In genomic region chr1:186375152-186375928, GRCh38 we compare ENCODE assay signal across 8 cellular contexts. TPM values are rescaled to one million over a fixed set of nuclear protein-coding genes. Genes with fewer than 3 reads are reported as not detected.
DNase-seq lines count a peak whose midpoint lies in the region; ATAC-seq and TF ChIP-seq lines count a peak whose summit lies in the region.

Gene ODR4 (plus strand): TSS chr1:186375838. CDS start chr1:186379786, 3,948 bp downstream.
Gene TPR (minus strand): TSS chr1:186375253. CDS start chr1:186375028, 225 bp downstream.

- H3K18ac ChIP-seq in trophoblast cell (ENCODE audit: low read length): peak within 1 kb of the TSS; percentile 98

- H3K79me2 ChIP-seq in trophoblast cell (ENCODE audit: control insufficient read depth, insufficient read depth, low read length, poor library complexity): peaks cover 15% of the 10 kb centered on the region

- no peaks in the 10 kb centered on the region for H3K9me3 Mint-ChIP-seq in type B pancreatic cell

- WGBS in trophoblast cell (ENCODE audit: extremely low coverage, insufficient coverage, insufficient read length): no CpG with 5 or more reads among the region's 60 CpGs

- H3K36me3 Mint-ChIP-seq in type B pancreatic cell: peaks cover 24% of the 10 kb centered on the region

- peak within 1 kb of the TSS; percentile 98 for H3K9ac ChIP-seq in adipocyte (ENCODE audit: low read length)
- peak within 1 kb of the TSS; percentile 92 for H3K9ac ChIP-seq in trophoblast cell (ENCODE audit: low read length)

- peak within 1 kb of the TSS; percentile 99 for H2BK5ac ChIP-seq in trophoblast cell (ENCODE audit: low read depth, low read length, poor library complexity)

- no peaks in the 10 kb centered on the region for H3K27me3 Mint-ChIP-seq in type B pancreatic cell

- TF ChIP-seq CTCF in GM12872 (IDR thresholded peaks at IDR 0.05; ENCODE audit: insufficient read depth, low read depth, low read length) (peak; percentile 83), cardiac muscle cell (IDR thresholded peaks at IDR 0.05; ENCODE audit: low read depth, low read length) (peak; percentile 89), type B pancreatic cell (conservative IDR thresholded peaks at IDR 0.05) (peak; percentile 87)

- peaks cover 11% of the 10 kb centered on the region for H3K79me1 ChIP-seq in trophoblast cell (ENCODE audit: low read length)

- H3K4me1 ChIP-seq in adipocyte (ENCODE audit: control insufficient read depth, insufficient read depth, low read length) (peaks cover 22% of the 10 kb centered on the region), cardiac muscle cell (ENCODE audit: low read depth) (peaks cover 16% of the 10 kb centered on the region), trophoblast cell (ENCODE audit: control insufficient read depth in 1 of 2, insufficient read depth in 2 of 2, low read length in 2 of 2) (peaks cover 2% of the 10 kb centered on the region in 2 experiments)

- peak within 1 kb of the TSS; percentile 66 for H2BK12ac ChIP-seq in trophoblast cell (ENCODE audit: low read length)

- H2AFZ ChIP-seq in trophoblast cell (ENCODE audit: insufficient read depth, low read length, poor library complexity): peak within 1 kb of the TSS; percentile 97

- peaks cover 11% of the 10 kb centered on the region for H3K4me1 Mint-ChIP-seq in type B pancreatic cell (ENCODE audit: unreplicated experiment)

- peak within 1 kb of the TSS; percentile 69 for H3K4me2 ChIP-seq in trophoblast cell (ENCODE audit: low read length)

- H2BK120ac ChIP-seq in trophoblast cell (ENCODE audit: insufficient read depth, low read length, poor library complexity): peak within 1 kb of the TSS; percentile 99

- H3K23ac ChIP-seq in trophoblast cell (ENCODE audit: low read length): no peak within 1 kb of the TSS

- H3K14ac ChIP-seq in trophoblast cell (ENCODE audit: low read length): peak within 1 kb of the TSS; percentile 100

- H3K4me3 ChIP-seq in adipocyte (ENCODE audit: low read length) (peak within 1 kb of the TSS; percentile 93), cardiac muscle cell (peak within 1 kb of the TSS; percentile 84), trophoblast cell (ENCODE audit: low read depth, low read length) (peak within 1 kb of the TSS; percentile 98)

- ATAC-seq in HG02759 (IDR thresholded peaks at IDR 0.05; ENCODE audit: unreplicated experiment): peak; percentile 87

- H3K36me3 ChIP-seq in adipocyte (ENCODE audit: control insufficient read depth, insufficient read depth, low read length, severe bottlenecking): peaks cover 34% of the 10 kb centered on the region
- H3K36me3 ChIP-seq in cardiac muscle cell: peaks cover 26% of the 10 kb centered on the region
- H3K36me3 ChIP-seq in trophoblast cell (ENCODE audit: control insufficient read depth in 1 of 2, insufficient read depth in 2 of 2, low read length in 2 of 2): peaks cover 6% of the 10 kb centered on the region in 2 experiments

- H2AK5ac ChIP-seq in trophoblast cell (ENCODE audit: low read length): peak within 1 kb of the TSS; percentile 15

- peak within 1 kb of the TSS; percentile 100 for H3K27ac Mint-ChIP-seq in type B pancreatic cell

- H4K8ac ChIP-seq in trophoblast cell (ENCODE audit: low read depth, low read length): peak within 1 kb of the TSS; percentile 99

- H4K91ac ChIP-seq in trophoblast cell (ENCODE audit: low read depth, low read length): peak within 1 kb of the TSS; percentile 99

- H3K9me3 ChIP-seq in adipocyte (ENCODE audit: control insufficient read depth, low read length) (no peaks in the 10 kb centered on the region), cardiac muscle cell (ENCODE audit: low read depth) (no peaks in the 10 kb centered on the region), trophoblast cell (ENCODE audit: insufficient read depth, low read depth, low read length) (no peaks in the 10 kb centered on the region)

- H3K4ac ChIP-seq in trophoblast cell (ENCODE audit: low read depth, low read length): peak within 1 kb of the TSS; percentile 94

- peak within 1 kb of the TSS; percentile 99 for H4K12ac ChIP-seq in trophoblast cell (ENCODE audit: low read depth, low read length)

- H3K27ac ChIP-seq in cardiac muscle cell (peak within 1 kb of the TSS; percentile 99), trophoblast cell (ENCODE audit: low read depth, low read length) (peak within 1 kb of the TSS; percentile 98)

- H3K4me3 Mint-ChIP-seq in type B pancreatic cell: peak within 1 kb of the TSS; percentile 100

- DNase-seq in NCI-H1417 (lab: John Stamatoyannopoulos, UW) (peak; percentile 100), SW480 (ENCODE audit: low spot score) (peak; percentile 97), adipocyte (ENCODE audit: low read depth) (peak; percentile 99), cardiac muscle cell (ENCODE audit: low read depth in 1 of 2, low spot score in 1 of 2) (peak; percentile 99 to 100), trophoblast cell (peak; percentile 97 to 99), type B pancreatic cell (ENCODE audit: extremely low spot score, unreplicated experiment) (peak; percentile 98)

- H3K27me3 ChIP-seq in adipocyte (replicated peaks; ENCODE audit: control insufficient read depth, insufficient read depth, low read length): no peaks in the 10 kb centered on the region
- no peaks in the 10 kb centered on the region for H3K27me3 ChIP-seq in cardiac muscle cell
- H3K27me3 ChIP-seq in trophoblast cell (ENCODE audit: insufficient read depth, low read length): no peaks in the 10 kb centered on the region

RNA-seq across cellular contexts. Expression of gene ODR4, which starts in this region (rescaled TPM):
- 9.3 TPM in 2 replicates for total RNA-seq in cardiac muscle cell
- 25.2 and 26.0 TPM in 2 replicates for polyA plus RNA-seq in cardiac muscle cell
- 27.9 and 28.2 TPM in 2 replicates for polyA plus RNA-seq in trophoblast cell (2013)
- 17.7 and 22.3 TPM in 2 replicates for total RNA-seq in type B pancreatic cell (ENCODE audit: low replicate concordance)

RNA-seq across cellular contexts. Expression of gene TPR, which starts in this region (rescaled TPM):
- total RNA-seq in cardiac muscle cell: 43.7 and 76.8 TPM in 2 replicates
- 91.3 and 114 TPM in 2 replicates for polyA plus RNA-seq in cardiac muscle cell
- 81.1 and 88.7 TPM in 2 replicates for polyA plus RNA-seq in trophoblast cell (2013)
- total RNA-seq in type B pancreatic cell (ENCODE audit: low replicate concordance): 92.1 and 111 TPM in 2 replicates

Comparison
In these comparisons a context has a peak if more than half of its experiments do, and no peak if none do; other contexts are left out.
1. Peak in every context shown above with its lines: DNase-seq, ATAC-seq, H3K4me3 ChIP-seq and H3K27ac ChIP-seq.